24 cellular contexts compared by ENCODE assay signal in the genomic region with DNA sequence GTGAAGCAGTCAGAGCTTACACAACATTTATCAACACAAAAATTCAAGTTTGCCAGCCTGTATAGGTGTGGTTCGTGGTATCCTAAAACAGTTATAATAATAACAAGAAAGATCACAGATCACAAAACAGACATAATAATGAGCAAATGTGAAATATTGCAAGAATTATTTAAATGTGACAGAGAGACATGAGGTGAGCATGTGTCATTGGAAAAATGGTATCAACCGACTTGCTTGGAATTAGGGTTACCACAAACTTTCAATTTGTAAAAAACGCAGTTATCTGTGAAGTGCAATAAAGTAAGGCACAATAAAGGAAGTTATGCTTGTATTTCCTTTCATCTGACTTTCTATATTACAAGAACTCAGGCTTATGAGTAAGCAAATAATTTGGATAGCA.
DNase-seq lines count a peak whose midpoint lies in the region; ATAC-seq lines count a peak whose summit lies in the region.
"Had no signal": no experiment of that assay in that cellular context is flagged by ENCODE, and none has a peak within 500 bp of the region (broad histone marks: within the 10 kb centered on the region; RNA-seq: fewer than 3 reads in every experiment).

No MANE protein-coding gene starts in this region.

- DNase-seq in CD8-positive, alpha-beta memory T cell: no peak
- no peak for DNase-seq in stimulated activated effector memory CD8-positive, alpha-beta T cell treated with anti-CD3 and anti-CD28 coated beads, Interleukin-12 subunit alpha, Interleukin-12 subunit beta, amount 100 ng/mL, for 72 hours (ENCODE audit: low spot score in 2 of 2)
- no peak for DNase-seq in NCI-H146 treated with DMSO at 0.1 percent for 48 hours (lab: John Stamatoyannopoulos, UW; ENCODE audit: unreplicated experiment)
- DNase-seq in left ventricle myocardium superior: no peak
- DNase-seq in cerebellar nuclear complex (lab: John Stamatoyannopoulos, UW): no peak
- DNase-seq: activated B cell treated with CpG ODN at 0.5 μM for 24 hours; activated CD8-positive, alpha-beta memory T cell treated with anti-CD3 and anti-CD28 coated beads for 24 hours; activated naive CD4-positive, alpha-beta T cell treated with anti-CD3 and anti-CD28 coated beads, Interleukin-2, amount 10 ng/mL, durations not matched to agents 7 days and 5 days; caudate nucleus; CD4-positive, alpha-beta T cell; DMS 273 treated with DMSO at 0.1 percent for 48 hours; esophagus squamous epithelium; foreskin melanocyte; left cardiac atrium; mammary epithelial cell; NCI-H1694; NCI-H446 treated with DMSO at 0.1 percent for 48 hours; stimulated activated CD4-positive, alpha-beta T cell treated with anti-CD3 and anti-CD28 coated beads, Interleukin-4, amount 100 ng/mL, for 1 hour had no signal

- H3K4me3 Mint-ChIP-seq in CD8-positive, alpha-beta memory T cell: peak overlapping the region in 4 of 7 donors; percentile 2 to 65 (median 46)
- H3K4me3 Mint-ChIP-seq in activated T-helper 17 cell treated with anti-CD3 and anti-CD28 coated beads, Interleukin-2, amount 50 U/mL, for 72 hours: peak overlapping the region; percentile 10
- peak overlapping the region; percentile 34 for H3K4me3 Mint-ChIP-seq in stimulated activated effector memory CD8-positive, alpha-beta T cell treated with anti-CD3 and anti-CD28 coated beads, Interleukin-12 subunit alpha, Interleukin-12 subunit beta, amount 100 ng/mL, for 72 hours
- H3K4me3 Mint-ChIP-seq: activated B cell treated with CpG ODN at 0.5 μM for 24 hours; activated naive CD4-positive, alpha-beta T cell treated with anti-CD3 and anti-CD28 coated beads, Interleukin-2, amount 10 ng/mL, durations not matched to agents 7 days and 5 days; CD4-positive, alpha-beta T cell; dendritic cell treated with granulocyte-macrophage colony-stimulating factor and Interleukin-4, amounts not matched to agents 40 ng/mL and 50 ng/mL, for 4 days; neural progenitor cell had no signal

- no peaks in the 10 kb centered on the region for H3K9me3 ChIP-seq in CD8-positive, alpha-beta memory T cell (ENCODE audit: low read length)
- H3K9me3 ChIP-seq: esophagus squamous epithelium had no signal

- POLR2A ChIA-PET in CD8-positive, alpha-beta memory T cell (lab: Charles Lee): no interaction called here

- intact Hi-C loops in left ventricle myocardium superior (cut with micrococcal nuclease): no loop called here

- H3K36me3 ChIP-seq in CD8-positive, alpha-beta memory T cell (ENCODE audit: insufficient read depth, low read length): no peaks in the 10 kb centered on the region
- H3K36me3 ChIP-seq: neural progenitor cell had no signal

- H3K27ac ChIP-seq in CD8-positive, alpha-beta memory T cell (ENCODE audit: low read depth, low read length): no peak overlapping the region
- H3K27ac ChIP-seq: esophagus squamous epithelium, neural progenitor cell, parathyroid adenoma had no signal

- no peak overlapping the region for H3K4me3 ChIP-seq in CD8-positive, alpha-beta memory T cell (ENCODE audit: low read length)
- H3K4me3 ChIP-seq: esophagus squamous epithelium, neural progenitor cell had no signal

- peak overlapping the region in 6 of 8 donors; percentile 62 to 89 (median 74) for H3K27ac Mint-ChIP-seq in CD8-positive, alpha-beta memory T cell
- H3K27ac Mint-ChIP-seq in activated T-helper 17 cell treated with anti-CD3 and anti-CD28 coated beads, Interleukin-2, amount 50 U/mL, for 72 hours: no peak overlapping the region
- peak overlapping the region; percentile 93 for H3K27ac Mint-ChIP-seq in stimulated activated effector memory CD8-positive, alpha-beta T cell treated with anti-CD3 and anti-CD28 coated beads, Interleukin-12 subunit alpha, Interleukin-12 subunit beta, amount 100 ng/mL, for 72 hours
- H3K27ac Mint-ChIP-seq: activated naive CD4-positive, alpha-beta T cell treated with anti-CD3 and anti-CD28 coated beads, Interleukin-2, amount 10 ng/mL, durations not matched to agents 7 days and 5 days; CD4-positive, alpha-beta T cell; dendritic cell treated with granulocyte-macrophage colony-stimulating factor and Interleukin-4, amounts not matched to agents 40 ng/mL and 50 ng/mL, for 4 days; neural progenitor cell had no signal

- CTCF ChIA-PET in CD8-positive, alpha-beta memory T cell (lab: Charles Lee): interaction anchor here (1.4 kb wide), 1 partner anchor 17 kb away, joined by 4 read pairs; no protein-coding TSS in a partner anchor

- H3K27me3 Mint-ChIP-seq in CD8-positive, alpha-beta memory T cell: no peaks in the 10 kb centered on the region
- H3K27me3 Mint-ChIP-seq in activated T-helper 17 cell treated with anti-CD3 and anti-CD28 coated beads, Interleukin-2, amount 50 U/mL, for 72 hours: no peaks in the 10 kb centered on the region
- H3K27me3 Mint-ChIP-seq: activated B cell treated with CpG ODN at 0.5 μM for 24 hours; activated naive CD4-positive, alpha-beta T cell treated with anti-CD3 and anti-CD28 coated beads, Interleukin-2, amount 10 ng/mL, durations not matched to agents 7 days and 5 days; CD4-positive, alpha-beta T cell; dendritic cell treated with granulocyte-macrophage colony-stimulating factor and Interleukin-4, amounts not matched to agents 40 ng/mL and 50 ng/mL, for 4 days had no signal

- H3K36me3 Mint-ChIP-seq in CD8-positive, alpha-beta memory T cell: peaks cover 0 to 5% (median 5%) of the 10 kb centered on the region in 3 donors
- H3K36me3 Mint-ChIP-seq in activated T-helper 17 cell treated with anti-CD3 and anti-CD28 coated beads, Interleukin-2, amount 50 U/mL, for 72 hours (ENCODE audit: low read depth): no peaks in the 10 kb centered on the region
- peaks cover 87% of the 10 kb centered on the region for H3K36me3 Mint-ChIP-seq in stimulated activated effector memory CD8-positive, alpha-beta T cell treated with anti-CD3 and anti-CD28 coated beads, Interleukin-12 subunit alpha, Interleukin-12 subunit beta, amount 100 ng/mL, for 72 hours
- H3K36me3 Mint-ChIP-seq: activated naive CD4-positive, alpha-beta T cell treated with anti-CD3 and anti-CD28 coated beads, Interleukin-2, amount 10 ng/mL, durations not matched to agents 7 days and 5 days had no signal

- H3K4me1 ChIP-seq in CD8-positive, alpha-beta memory T cell (ENCODE audit: insufficient read depth, low read length): no peaks in the 10 kb centered on the region
- H3K4me1 ChIP-seq: neural progenitor cell, parathyroid adenoma had no signal

- H3K9me3 Mint-ChIP-seq in CD8-positive, alpha-beta memory T cell: peaks cover 0 to 2% (median 0%) of the 10 kb centered on the region in 5 donors
- no peaks in the 10 kb centered on the region for H3K9me3 Mint-ChIP-seq in activated T-helper 17 cell treated with anti-CD3 and anti-CD28 coated beads, Interleukin-2, amount 50 U/mL, for 72 hours
- H3K9me3 Mint-ChIP-seq in stimulated activated effector memory CD8-positive, alpha-beta T cell treated with anti-CD3 and anti-CD28 coated beads, Interleukin-12 subunit alpha, Interleukin-12 subunit beta, amount 100 ng/mL, for 72 hours: peaks cover 2% of the 10 kb centered on the region
- H3K9me3 Mint-ChIP-seq: activated B cell treated with CpG ODN at 0.5 μM for 24 hours; activated naive CD4-positive, alpha-beta T cell treated with anti-CD3 and anti-CD28 coated beads, Interleukin-2, amount 10 ng/mL, durations not matched to agents 7 days and 5 days; CD4-positive, alpha-beta T cell; dendritic cell treated with granulocyte-macrophage colony-stimulating factor and Interleukin-4, amounts not matched to agents 40 ng/mL and 50 ng/mL, for 4 days; neural progenitor cell had no signal

- ATAC-seq in HG02610 (IDR thresholded peaks at IDR 0.05; ENCODE audit: unreplicated experiment): peak; percentile 27
- peak; percentile 61 for ATAC-seq in activated T-helper 17 cell treated with anti-CD3 and anti-CD28 coated beads, Interleukin-2, amount 50 U/mL, for 72 hours (replicated peaks)
- peak; percentile 79 for ATAC-seq in stimulated activated effector memory CD8-positive, alpha-beta T cell treated with anti-CD3 and anti-CD28 coated beads, Interleukin-12 subunit alpha, Interleukin-12 subunit beta, amount 100 ng/mL, for 72 hours
- ATAC-seq in left ventricle myocardium superior: no peak
- ATAC-seq: left cardiac atrium, Right ventricle myocardium inferior had no signal

- peaks cover 22 to 60% (median 49%) of the 10 kb centered on the region in 3 donors for H3K4me1 Mint-ChIP-seq in CD8-positive, alpha-beta memory T cell
- H3K4me1 Mint-ChIP-seq in activated T-helper 17 cell treated with anti-CD3 and anti-CD28 coated beads, Interleukin-2, amount 50 U/mL, for 72 hours: peaks cover 4% of the 10 kb centered on the region
- H3K4me1 Mint-ChIP-seq in stimulated activated effector memory CD8-positive, alpha-beta T cell treated with anti-CD3 and anti-CD28 coated beads, Interleukin-12 subunit alpha, Interleukin-12 subunit beta, amount 100 ng/mL, for 72 hours: peaks cover 48% of the 10 kb centered on the region
- H3K4me1 Mint-ChIP-seq: neural progenitor cell had no signal

- H3K27me3 ChIP-seq in CD8-positive, alpha-beta memory T cell (ENCODE audit: insufficient read depth, low read length, poor library complexity, severe bottlenecking): no peaks in the 10 kb centered on the region
- H3K27me3 ChIP-seq: esophagus squamous epithelium, neural progenitor cell had no signal
